ENCODE assay signal across 1 cellular context in the genomic region with DNA sequence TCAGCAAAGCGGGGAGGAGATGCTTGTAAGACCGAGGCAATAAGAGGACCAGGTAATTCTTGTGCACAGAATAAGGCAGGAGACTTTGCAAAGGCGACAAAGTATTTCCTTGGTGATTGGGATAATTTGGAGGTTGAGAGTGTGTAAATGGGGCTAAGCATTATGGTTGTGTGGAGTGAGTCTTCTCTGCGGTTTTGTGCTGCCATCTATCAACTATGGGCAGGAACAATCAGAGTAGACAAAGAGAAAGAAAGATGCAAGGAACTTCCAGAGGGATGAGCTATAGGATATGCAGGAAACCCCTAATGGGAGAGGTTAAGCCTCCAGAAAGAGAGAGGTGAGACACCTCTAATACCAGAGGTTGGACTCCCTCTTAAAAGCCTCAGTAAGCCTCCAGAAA.
TF ChIP-seq lines count a peak whose summit lies in the region.

No MANE protein-coding gene starts in this region.

TF ChIP-seq in H1, 55 proteins besides CTCF, POLR2A, EP300 and RAD21 (continued from another document):
- no peak for TF ChIP-seq CREB1 (IDR thresholded peaks at IDR 0.05)
- no peak for TF ChIP-seq SRF (IDR thresholded peaks at IDR 0.05; ENCODE audit: low read depth, low read length)
- no peak for TF ChIP-seq RXRA (IDR thresholded peaks at IDR 0.05; ENCODE audit: insufficient read depth, low read depth, low read length)
- no peak for TF ChIP-seq SP4 (IDR thresholded peaks at IDR 0.05; ENCODE audit: low read length)
- no peak for TF ChIP-seq POU5F1 (IDR thresholded peaks at IDR 0.05; ENCODE audit: low read depth, low read length)
- TF ChIP-seq GABPA (IDR thresholded peaks at IDR 0.05; ENCODE audit: borderline replicate concordance, insufficient read depth, low read length): no peak
- TF ChIP-seq SP2 (IDR thresholded peaks at IDR 0.05; ENCODE audit: low read length): no peak
- TF ChIP-seq CTBP2 (IDR thresholded peaks at IDR 0.05; ENCODE audit: borderline replicate concordance, insufficient read depth, insufficient read length, low read length): no peak
- no peak for TF ChIP-seq MAFK (IDR thresholded peaks at IDR 0.05; ENCODE audit: low read depth, low read length)
TF ChIP-seq in H1: peak in this region for 0.
